1 cellular context compared by ENCODE assay signal in genomic region chr3:10873415-10873814, GRCh38.
A peak's percentile ranks its signal among the peaks of the same experiment; 100 is the strongest.
TF ChIP-seq lines count a peak whose summit lies in the region.

No MANE protein-coding gene starts in this region.

TF ChIP-seq in H1, 55 proteins besides CTCF, POLR2A, EP300 and RAD21:
- no peak for TF ChIP-seq SIN3A (conservative IDR thresholded peaks at IDR 0.05 in 1 of 2, IDR thresholded peaks at IDR 0.05 in 1 of 2; ENCODE audit: low read depth in 1 of 2, low read length in 2 of 2)
- TF ChIP-seq RNF2 (IDR thresholded peaks at IDR 0.05; ENCODE audit: borderline replicate concordance, low read depth, low read length, missing control alignments, poor library complexity, severe bottlenecking): no peak
- peak; percentile 96 for TF ChIP-seq POLR2AphosphoS5 (IDR thresholded peaks at IDR 0.05; ENCODE audit: low read depth, low read length)
- TF ChIP-seq EGR1 (IDR thresholded peaks at IDR 0.05; ENCODE audit: borderline replicate concordance, low read depth, low read length): no peak
- peak; percentile 69 for TF ChIP-seq ZNF274 (IDR thresholded peaks at IDR 0.05; ENCODE audit: borderline replicate concordance, extremely low read depth, low read length)
